In genomic region chr1:61951731-61952585, GRCh38 we compare ENCODE assay signal across 11 cellular contexts.
DNase-seq lines count a peak whose midpoint lies in the region; ATAC-seq and TF ChIP-seq lines count a peak whose summit lies in the region.
"Had no signal": no experiment of that assay in that cellular context is flagged by ENCODE, and none has a peak within 500 bp of the region (broad histone marks: within the 10 kb centered on the region; RNA-seq: fewer than 3 reads in every experiment).

No MANE protein-coding gene starts in this region.

- H3K4me1 Mint-ChIP-seq in central memory CD8-positive, alpha-beta T cell, result no peaks in the 10 kb centered on the region

- ATAC-seq in central memory CD8-positive, alpha-beta T cell (replicated peaks; ENCODE audit: extremely low read depth, poor library complexity, severe bottlenecking), result no peak
- no peak for ATAC-seq in GM18858 (IDR thresholded peaks at IDR 0.05; ENCODE audit: unreplicated experiment)

- no peaks in the 10 kb centered on the region for H3K9me3 ChIP-seq in tibial nerve

- H3K4me1 ChIP-seq in tibial nerve, result peaks cover 0 to 16% (median 0%) of the 10 kb centered on the region in 4 donors

- TF ChIP-seq POLR2A in tibial nerve (IDR thresholded peaks at IDR 0.05), result no peak

- no peak overlapping the region for H3K27ac ChIP-seq in tibial nerve

- no peak for TF ChIP-seq EP300 in tibial nerve (IDR thresholded peaks at IDR 0.05)

- no peaks in the 10 kb centered on the region for H3K27me3 ChIP-seq in kidney epithelial cell (ENCODE audit: control insufficient read depth, insufficient read depth, low read length)
- no peaks in the 10 kb centered on the region for H3K27me3 ChIP-seq in tibial nerve

- H3K27me3 Mint-ChIP-seq in central memory CD8-positive, alpha-beta T cell, result no peaks in the 10 kb centered on the region
- H3K27me3 Mint-ChIP-seq: stimulated activated naive CD8-positive, alpha-beta T cell treated with anti-CD3 and anti-CD28 coated beads, Interleukin-15, Interleukin-2, amounts not matched to agents 100 ng/mL and 50 ng/mL, for 24 hours had no signal

- H3K36me3 ChIP-seq in kidney epithelial cell (ENCODE audit: control insufficient read depth, insufficient read depth, low read length), result no peaks in the 10 kb centered on the region
- no peaks in the 10 kb centered on the region for H3K36me3 ChIP-seq in tibial nerve

- H3K27ac Mint-ChIP-seq in central memory CD8-positive, alpha-beta T cell (ENCODE audit: low read depth), result peak overlapping the region; percentile 10
- H3K27ac Mint-ChIP-seq: stimulated activated naive CD8-positive, alpha-beta T cell treated with anti-CD3 and anti-CD28 coated beads, Interleukin-15, Interleukin-2, amounts not matched to agents 100 ng/mL and 50 ng/mL, for 24 hours had no signal

- H3K4me3 Mint-ChIP-seq in central memory CD8-positive, alpha-beta T cell, result no peak overlapping the region
- H3K4me3 Mint-ChIP-seq: stimulated activated naive CD8-positive, alpha-beta T cell treated with anti-CD3 and anti-CD28 coated beads, Interleukin-15, Interleukin-2, amounts not matched to agents 100 ng/mL and 50 ng/mL, for 24 hours had no signal

- H3K4me3 ChIP-seq in kidney epithelial cell (ENCODE audit: low read depth, low read length) (no peak overlapping the region), tibial nerve (no peak overlapping the region)

- DNase-seq in COR-L47 (lab: John Stamatoyannopoulos, UW) (peak; percentile 5), NCI-H2107 treated with DMSO at 0.1 percent for 48 hours (lab: John Stamatoyannopoulos, UW; ENCODE audit: unreplicated experiment) (peak; percentile 63), kidney epithelial cell (ENCODE audit: low read depth) (peak; percentile 83), NCI-H510A (lab: John Stamatoyannopoulos, UW) (no peak), mesenteric fat pad (ENCODE audit: low spot score) (no peak), tibial nerve (ENCODE audit: low spot score in 2 of 2) (no peak)
- no peak for DNase-seq in central memory CD8-positive, alpha-beta T cell (ENCODE audit: low spot score in 2 of 2)
- DNase-seq: activated naive CD4-positive, alpha-beta T cell; KG1 had no signal

- TF ChIP-seq CTCF in kidney epithelial cell (IDR thresholded peaks at IDR 0.05; ENCODE audit: insufficient read depth, low read length, poor library complexity, severe bottlenecking), result no peak
- TF ChIP-seq CTCF in tibial nerve (IDR thresholded peaks at IDR 0.05), result no peak

- no peaks in the 10 kb centered on the region for H3K9me3 Mint-ChIP-seq in central memory CD8-positive, alpha-beta T cell
- H3K9me3 Mint-ChIP-seq: stimulated activated naive CD8-positive, alpha-beta T cell treated with anti-CD3 and anti-CD28 coated beads, Interleukin-15, Interleukin-2, amounts not matched to agents 100 ng/mL and 50 ng/mL, for 24 hours had no signal

- no peaks in the 10 kb centered on the region for H3K36me3 Mint-ChIP-seq in central memory CD8-positive, alpha-beta T cell (ENCODE audit: insufficient read depth)

- 65 to 75% methylated on average over 9 of the region's 9 CpGs for WGBS in tibial nerve, 2 donors

Comparison
In these comparisons a context has a peak if more than half of its experiments do, and no peak if none do; other contexts are left out.
1. DNase-seq: peak in COR-L47 (single experiment), NCI-H2107 treated with DMSO at 0.1 percent for 48 hours (single experiment) and kidney epithelial cell (single experiment); none in central memory CD8-positive, alpha-beta T cell (0 of 2), NCI-H510A (single experiment), mesenteric fat pad (single experiment) and tibial nerve (0 of 2).